ENCODE assay signal across 1 cellular context in genomic region chr5:141906972-141907371, GRCh38.
A peak's percentile ranks its signal among the peaks of the same experiment; 100 is the strongest.
TF ChIP-seq lines count a peak whose summit lies in the region.

No MANE protein-coding gene starts in this region.

TF ChIP-seq in K562, 482 proteins besides CTCF, POLR2A, EP300 and RAD21 (continues in another document):
- no peak for TF ChIP-seq HES1 (IDR thresholded peaks at IDR 0.05; ENCODE audit: low read depth)
- TF ChIP-seq OTX1 (CRISPR knock-in tag; IDR thresholded peaks at IDR 0.05), result no peak
- no peak for TF ChIP-seq CHD4 (IDR thresholded peaks at IDR 0.05; ENCODE audit: insufficient read depth, insufficient replicate concordance, low read depth, low read length, poor library complexity, severe bottlenecking)
- TF ChIP-seq KAT7 (CRISPR knock-in tag; IDR thresholded peaks at IDR 0.05; ENCODE audit: borderline replicate concordance), result no peak
- 0 out of 2 replicates have a peak, but pooled peaks have one; percentile 41 for TF ChIP-seq TEAD4 (IDR thresholded peaks at IDR 0.05; ENCODE audit: low read length)
- no peak for TF ChIP-seq TEAD4 (CRISPR knock-in tag; IDR thresholded peaks at IDR 0.05; ENCODE audit: borderline replicate concordance)
- TF ChIP-seq ZNF76 (CRISPR knock-in tag; IDR thresholded peaks at IDR 0.05; ENCODE audit: borderline replicate concordance), result no peak
- no peak for TF ChIP-seq ZNF384 (IDR thresholded peaks at IDR 0.05; ENCODE audit: low read depth, low read length)
- TF ChIP-seq MTF1 (CRISPR knock-in tag; IDR thresholded peaks at IDR 0.05; ENCODE audit: borderline replicate concordance), result no peak
- no peak for TF ChIP-seq FOS (IDR thresholded peaks at IDR 0.05; ENCODE audit: extremely low read depth, insufficient read length)
- TF ChIP-seq TAL1 (IDR thresholded peaks at IDR 0.05), result peak; percentile 76
- TF ChIP-seq HMGXB4 (CRISPR knock-in tag; IDR thresholded peaks at IDR 0.05), result no peak
- TF ChIP-seq NFE2 (IDR thresholded peaks at IDR 0.05; ENCODE audit: low read depth), result 0 out of 2 replicates have a peak, but pooled peaks have one; percentile 29
- TF ChIP-seq TRIM28 (IDR thresholded peaks at IDR 0.05), result no peak
- no peak for TF ChIP-seq ID3 (CRISPR knock-in tag; IDR thresholded peaks at IDR 0.05)
- no peak for TF ChIP-seq ID3 (tag; IDR thresholded peaks at IDR 0.05)
- TF ChIP-seq ZMIZ1 (IDR thresholded peaks at IDR 0.05; ENCODE audit: low read depth in 2 of 2, low read length in 2 of 2), result no peak
- no peak for TF ChIP-seq MGA (IDR thresholded peaks at IDR 0.05)
- no peak for TF ChIP-seq THRB (CRISPR knock-in tag; conservative IDR thresholded peaks at IDR 0.05)
- TF ChIP-seq JUND (IDR thresholded peaks at IDR 0.05; ENCODE audit: borderline replicate concordance, low read depth, low read length), result no peak
- TF ChIP-seq JUND (tag; IDR thresholded peaks at IDR 0.05; ENCODE audit: borderline replicate concordance, low read depth, low read length), result no peak
- TF ChIP-seq SREBF2 (CRISPR knock-in tag; IDR thresholded peaks at IDR 0.05), result no peak
- no peak for TF ChIP-seq ZNF239 (CRISPR knock-in tag; IDR thresholded peaks at IDR 0.05)
- TF ChIP-seq MAFG (tag; conservative IDR thresholded peaks at IDR 0.05), result no peak
- no peak for TF ChIP-seq STAT6 (CRISPR knock-in tag; IDR thresholded peaks at IDR 0.05)
- no peak for TF ChIP-seq THRAP3 (IDR thresholded peaks at IDR 0.05; ENCODE audit: borderline replicate concordance)
- TF ChIP-seq ZNF12 (CRISPR knock-in tag; IDR thresholded peaks at IDR 0.05), result no peak
- TF ChIP-seq TFE3 (CRISPR knock-in tag; IDR thresholded peaks at IDR 0.05), result no peak
- TF ChIP-seq ZNF740 (CRISPR knock-in tag; IDR thresholded peaks at IDR 0.05), result no peak
- TF ChIP-seq ZNF740 (tag; IDR thresholded peaks at IDR 0.05), result no peak
- no peak for TF ChIP-seq IRF2 (CRISPR knock-in tag; IDR thresholded peaks at IDR 0.05)
- no peak for TF ChIP-seq DPF2 (IDR thresholded peaks at IDR 0.05)
- no peak for TF ChIP-seq POLR2H (tag; IDR thresholded peaks at IDR 0.05; ENCODE audit: low read depth)
- TF ChIP-seq NEUROD1 (IDR thresholded peaks at IDR 0.05; ENCODE audit: borderline replicate concordance, low read depth, low read length, partially characterized antibody), result no peak
